1 cellular context compared by ENCODE assay signal in genomic region chrX:77668391-77669237, GRCh38.
TF ChIP-seq lines count a peak whose summit lies in the region.

No MANE protein-coding gene starts in this region.

TF ChIP-seq in GM23338, 12 proteins besides CTCF, POLR2A, EP300 and RAD21 (continued from another document):
- no peak for TF ChIP-seq EZH2 (IDR thresholded peaks at IDR 0.05; ENCODE audit: low read depth, unreplicated experiment)
- TF ChIP-seq REST (IDR thresholded peaks at IDR 0.05; ENCODE audit: unreplicated experiment): no peak
- TF ChIP-seq ZNF114 (CRISPR knock-in tag; IDR thresholded peaks at IDR 0.05): no peak
- TF ChIP-seq ETS1 (IDR thresholded peaks at IDR 0.05): no peak
- no peak for TF ChIP-seq ZNF331 (CRISPR knock-in tag; IDR thresholded peaks at IDR 0.05; ENCODE audit: low read depth)
- no peak for TF ChIP-seq STAT1 (IDR thresholded peaks at IDR 0.05; ENCODE audit: unreplicated experiment)
- TF ChIP-seq EZH2phosphoT487 (IDR thresholded peaks at IDR 0.05; ENCODE audit: unreplicated experiment): no peak
